Comparison of ENCODE assay signal across 3 cellular contexts in the genomic region with DNA sequence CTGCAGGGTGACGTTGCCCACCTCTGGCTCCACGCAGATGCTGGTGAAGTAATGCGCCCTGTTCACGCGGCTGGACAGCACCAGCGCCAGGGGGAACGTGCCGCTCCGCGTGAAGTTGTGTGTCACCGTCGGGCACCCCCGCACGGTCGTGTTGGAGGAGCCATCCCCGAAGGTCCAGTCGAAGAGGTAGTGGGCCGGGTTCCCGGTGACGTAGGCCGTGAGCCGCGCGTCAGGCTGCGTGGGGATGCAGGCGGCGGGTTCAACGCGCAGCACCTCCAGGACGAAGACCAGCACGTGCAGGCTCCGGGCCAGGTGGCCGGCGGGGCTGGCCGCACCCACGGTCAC. TPM values are rescaled to one million over a fixed set of nuclear protein-coding genes. Genes with fewer than 3 reads are reported as not detected.
"Had no signal": no experiment of that assay in that cellular context is flagged by ENCODE, and none has a peak within 500 bp of the region (broad histone marks: within the 10 kb centered on the region; RNA-seq: fewer than 3 reads in every experiment).

No MANE protein-coding gene starts in this region.

RNA-seq across cellular contexts. Expression of gene RAB26, which starts 37.4 kb away (rescaled TPM):
- total RNA-seq: skeletal muscle tissue, smooth muscle cell, thoracic aorta had no signal
